ENCODE assay signal across 16 cellular contexts in the genomic region with DNA sequence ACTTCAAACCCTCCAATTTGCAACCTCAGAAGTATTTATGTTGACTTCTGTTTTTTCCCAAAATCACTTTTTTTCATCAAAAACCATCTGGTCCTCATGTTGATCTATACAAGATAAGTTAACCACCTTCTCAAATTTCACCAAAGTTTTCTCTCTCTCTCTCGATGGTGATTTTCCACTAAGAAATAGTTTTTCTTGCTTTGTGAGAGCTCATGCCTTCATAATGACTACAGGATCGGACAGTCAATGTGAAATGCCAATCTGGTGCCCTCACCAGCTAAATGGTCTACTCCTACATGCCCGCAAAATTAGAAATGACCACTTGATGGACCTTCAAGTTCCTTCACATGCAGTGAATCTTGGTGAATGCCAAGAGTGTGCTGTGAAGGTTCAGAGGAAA. TPM values are rescaled to one million over a fixed set of nuclear protein-coding genes. Genes with fewer than 3 reads are reported as not detected.
"Had no signal": no experiment of that assay in that cellular context is flagged by ENCODE, and none has a peak within 500 bp of the region (broad histone marks: within the 10 kb centered on the region; RNA-seq: fewer than 3 reads in every experiment).

No MANE protein-coding gene starts in this region.

- ATAC-seq: natural killer cell treated with Interleukin-12 subunit alpha and Interleukin-12 subunit beta and Interleukin-15 and Interleukin-18, amount 100 ng/mL, for 72 hours; WTC11 had no signal

- DNase-seq: activated CD4-positive, alpha-beta memory T cell treated with anti-CD3 and anti-CD28 coated beads, Interleukin-2, amount 10 ng/mL, durations not matched to agents 7 days and 5 days; activated CD4-positive, alpha-beta T cell treated with anti-CD3 and anti-CD28 coated beads for 4 hours; activated naive CD4-positive, alpha-beta T cell treated with anti-CD3 and anti-CD28 coated beads, Interleukin-2, amount 10 ng/mL, durations not matched to agents 7 days and 5 days; activated T-cell treated with anti-CD3 and anti-CD28 coated beads, Interleukin-2, amount 50 U/mL, for 24 hours; hypothalamus; mesenchymal stem cell; small intestine; stimulated activated CD4-positive, alpha-beta T cell treated with anti-CD3 and anti-CD28 coated beads, Interleukin-4, amount 100 ng/mL, for 4 hours; stimulated activated CD8-positive, alpha-beta memory T cell treated with anti-CD3 and anti-CD28 coated beads, Interleukin-4, amount 100 ng/mL, for 48 hours; stimulated activated naive CD4-positive, alpha-beta T cell treated with Interleukin-2 at 50 U/mL for 16 hours; substantia nigra had no signal

- H3K4me3 ChIP-seq: right atrium auricular region, tibial nerve had no signal

- H3K36me3 ChIP-seq: right atrium auricular region, tibial nerve had no signal

- H3K27ac ChIP-seq: right atrium auricular region, tibial nerve had no signal

- FAIRE-seq: endometrium, small intestine had no signal

- H3K9me3 ChIP-seq: right atrium auricular region, tibial nerve had no signal

- H3K27me3 ChIP-seq: right atrium auricular region had no signal

- H3K4me1 ChIP-seq: right atrium auricular region, tibial nerve had no signal

RNA-seq across cellular contexts. Expression of a gene that starts 40.4 kb away (rescaled TPM):
- total RNA-seq: natural killer cell treated with Interleukin-12 subunit alpha and Interleukin-12 subunit beta and Interleukin-15 and Interleukin-18, amount 100 ng/mL, for 72 hours had no signal
